Comparison of ENCODE assay signal across 8 cellular contexts in the genomic region with DNA sequence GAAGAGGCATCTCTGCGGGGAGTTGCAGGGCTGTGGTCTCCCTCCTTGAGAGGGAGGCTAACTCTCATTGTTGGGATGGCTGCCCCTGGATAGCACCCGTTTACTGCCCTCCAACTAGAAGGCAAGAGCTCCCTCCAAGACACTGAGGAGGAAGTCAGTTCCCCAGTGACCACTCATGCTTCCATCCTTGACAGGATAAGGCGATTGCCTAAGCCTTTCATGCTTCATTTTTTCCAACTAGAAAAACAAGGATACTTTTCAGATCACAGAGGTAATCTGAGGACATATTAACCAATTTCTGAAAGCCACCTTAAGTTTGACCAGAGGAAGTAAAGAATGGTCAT.
DNase-seq lines count a peak whose midpoint lies in the region; ATAC-seq, FAIRE-seq and TF ChIP-seq lines count a peak whose summit lies in the region.

No MANE protein-coding gene starts in this region.

- H3K36me3 Mint-ChIP-seq in WTC11: no peaks in the 10 kb centered on the region

- peak overlapping the region; percentile 66 for H3K27ac Mint-ChIP-seq in WTC11

- H3K4me1 Mint-ChIP-seq in WTC11: peaks cover 63% of the 10 kb centered on the region

- CTCF ChIA-PET in WTC11 (lab: Charles Lee) (interaction anchor here (0.9 to 2.9 kb wide), 4 partner anchors 13 to 187 kb away, joined by 3 to 16 read pairs (median 9); partner anchors contain the start of gene MAML2), GM10248 (lab: Yijun Ruan, JAX) (interaction anchor here (1.1 to 2.4 kb wide), 4 partner anchors 9 to 65 kb away, joined by 3 to 9 read pairs (median 6); no protein-coding TSS in a partner anchor)

- no peak overlapping the region for H3K9ac ChIP-seq in rectal smooth muscle tissue (ENCODE audit: low read length)

- peak overlapping the region; percentile 60 for H3K27ac ChIP-seq in rectal smooth muscle tissue (ENCODE audit: low read depth, low read length)

- H3K36me3 ChIP-seq in rectal smooth muscle tissue (ENCODE audit: control insufficient read depth, insufficient read depth, low read length): no peaks in the 10 kb centered on the region

- H3K4me1 ChIP-seq in rectal smooth muscle tissue (ENCODE audit: control insufficient read depth, insufficient read depth, low read length): peaks cover 26% of the 10 kb centered on the region

- DNase-seq in GM12892 (ENCODE audit: insufficient read length) (no peak), WTC11 (ENCODE audit: low spot score) (no peak), fibroblast of villous mesenchyme (ENCODE audit: low read depth) (no peak), ACHN (no peak), RCC 7860 (ENCODE audit: low spot score) (no peak), HPDE6-E6E7 (ENCODE audit: extremely low spot score) (no peak), GM10248 (ENCODE audit: extremely low spot score) (no peak)

- no peaks in the 10 kb centered on the region for H3K9me3 Mint-ChIP-seq in WTC11

- no peak for ATAC-seq in WTC11

- no peak for TF ChIP-seq CTCF in WTC11 (IDR thresholded peaks at IDR 0.05)
- no peak for TF ChIP-seq CTCF in fibroblast of villous mesenchyme (IDR thresholded peaks at IDR 0.05; ENCODE audit: insufficient read depth, low read depth, low read length)
- no peak for TF ChIP-seq CTCF in GM10248 (IDR thresholded peaks at IDR 0.05; ENCODE audit: control extremely low read depth, extremely low read depth, low read depth, missing control alignments)

- H3K4me3 Mint-ChIP-seq in WTC11: no peak overlapping the region

- no peaks in the 10 kb centered on the region for H3K27me3 Mint-ChIP-seq in WTC11 (ENCODE audit: low read depth)

- TF ChIP-seq POLR2A in GM12892 (IDR thresholded peaks at IDR 0.05; ENCODE audit: low read depth, low read length): 0 out of 2 replicates have a peak, but pooled peaks have one; percentile 18

- H3K4me3 ChIP-seq in fibroblast of villous mesenchyme (ENCODE audit: low read depth, low read length) (peak overlapping the region; percentile 29), rectal smooth muscle tissue (ENCODE audit: low read length) (no peak overlapping the region)

- POLR2A ChIA-PET in WTC11 (lab: Charles Lee): no interaction called here
- POLR2A ChIA-PET in GM10248 (lab: Yijun Ruan, JAX): no interaction called here

- H3K27me3 ChIP-seq in rectal smooth muscle tissue (ENCODE audit: control insufficient read depth, insufficient read depth, low read length): no peaks in the 10 kb centered on the region

- in situ Hi-C loops in ACHN (cut with HindIII; ENCODE audit: low pct_ligation_motif_present, low pct_unique_long_range_greater_than_20kb, low sequenced_read_pairs): no loop called here

- FAIRE-seq in GM12892 (lab: Jason Lieb, UNC) (peak; percentile 88), RCC 7860 (lab: Jason Lieb, UNC) (no peak)

TF ChIP-seq in WTC11, 78 proteins besides CTCF, POLR2A, EP300 and RAD21 (continues in another document):
- TF ChIP-seq USF1 (CRISPR knock-in tag; IDR thresholded peaks at IDR 0.05) (no peak), RELA (CRISPR knock-in tag; IDR thresholded peaks at IDR 0.05; ENCODE audit: borderline replicate concordance) (no peak), TCF7 (CRISPR knock-in tag; IDR thresholded peaks at IDR 0.05; ENCODE audit: low read depth) (no peak), E2F5 (CRISPR knock-in tag; IDR thresholded peaks at IDR 0.05) (no peak), E2F1 (CRISPR knock-in tag; IDR thresholded peaks at IDR 0.05) (no peak), NFATC4 (CRISPR knock-in tag; IDR thresholded peaks at IDR 0.05) (no peak), FOXK1 (CRISPR knock-in tag; IDR thresholded peaks at IDR 0.05) (no peak), AR (CRISPR knock-in tag; IDR thresholded peaks at IDR 0.05) (no peak)
- TF ChIP-seq, protein P1, sequence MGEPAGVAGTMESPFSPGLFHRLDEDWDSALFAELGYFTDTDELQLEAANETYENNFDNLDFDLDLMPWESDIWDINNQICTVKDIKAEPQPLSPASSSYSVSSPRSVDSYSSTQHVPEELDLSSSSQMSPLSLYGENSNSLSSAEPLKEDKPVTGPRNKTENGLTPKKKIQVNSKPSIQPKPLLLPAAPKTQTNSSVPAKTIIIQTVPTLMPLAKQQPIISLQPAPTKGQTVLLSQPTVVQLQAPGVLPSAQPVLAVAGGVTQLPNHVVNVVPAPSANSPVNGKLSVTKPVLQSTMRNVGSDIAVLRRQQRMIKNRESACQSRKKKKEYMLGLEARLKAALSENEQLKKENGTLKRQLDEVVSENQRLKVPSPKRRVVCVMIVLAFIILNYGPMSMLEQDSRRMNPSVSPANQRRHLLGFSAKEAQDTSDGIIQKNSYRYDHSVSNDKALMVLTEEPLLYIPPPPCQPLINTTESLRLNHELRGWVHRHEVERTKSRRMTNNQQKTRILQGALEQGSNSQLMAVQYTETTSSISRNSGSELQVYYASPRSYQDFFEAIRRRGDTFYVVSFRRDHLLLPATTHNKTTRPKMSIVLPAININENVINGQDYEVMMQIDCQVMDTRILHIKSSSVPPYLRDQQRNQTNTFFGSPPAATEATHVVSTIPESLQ (CRISPR knock-in tag; IDR thresholded peaks at IDR 0.05): no peak
- TF ChIP-seq, protein P2, sequence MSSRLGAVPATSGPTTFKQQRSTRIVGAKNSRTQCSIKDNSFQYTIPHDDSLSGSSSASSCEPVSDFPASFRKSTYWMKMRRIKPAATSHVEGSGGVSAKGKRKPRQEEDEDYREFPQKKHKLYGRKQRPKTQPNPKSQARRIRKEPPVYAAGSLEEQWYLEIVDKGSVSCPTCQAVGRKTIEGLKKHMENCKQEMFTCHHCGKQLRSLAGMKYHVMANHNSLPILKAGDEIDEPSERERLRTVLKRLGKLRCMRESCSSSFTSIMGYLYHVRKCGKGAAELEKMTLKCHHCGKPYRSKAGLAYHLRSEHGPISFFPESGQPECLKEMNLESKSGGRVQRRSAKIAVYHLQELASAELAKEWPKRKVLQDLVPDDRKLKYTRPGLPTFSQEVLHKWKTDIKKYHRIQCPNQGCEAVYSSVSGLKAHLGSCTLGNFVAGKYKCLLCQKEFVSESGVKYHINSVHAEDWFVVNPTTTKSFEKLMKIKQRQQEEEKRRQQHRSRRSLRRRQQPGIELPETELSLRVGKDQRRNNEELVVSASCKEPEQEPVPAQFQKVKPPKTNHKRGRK (CRISPR knock-in tag; IDR thresholded peaks at IDR 0.05; ENCODE audit: borderline replicate concordance): no peak
- TF ChIP-seq, protein P3, sequence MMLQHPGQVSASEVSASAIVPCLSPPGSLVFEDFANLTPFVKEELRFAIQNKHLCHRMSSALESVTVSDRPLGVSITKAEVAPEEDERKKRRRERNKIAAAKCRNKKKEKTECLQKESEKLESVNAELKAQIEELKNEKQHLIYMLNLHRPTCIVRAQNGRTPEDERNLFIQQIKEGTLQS (CRISPR knock-in tag; conservative IDR thresholded peaks at IDR 0.05): no peak
